ENCODE assay signal across 28 cellular contexts in the genomic region with DNA sequence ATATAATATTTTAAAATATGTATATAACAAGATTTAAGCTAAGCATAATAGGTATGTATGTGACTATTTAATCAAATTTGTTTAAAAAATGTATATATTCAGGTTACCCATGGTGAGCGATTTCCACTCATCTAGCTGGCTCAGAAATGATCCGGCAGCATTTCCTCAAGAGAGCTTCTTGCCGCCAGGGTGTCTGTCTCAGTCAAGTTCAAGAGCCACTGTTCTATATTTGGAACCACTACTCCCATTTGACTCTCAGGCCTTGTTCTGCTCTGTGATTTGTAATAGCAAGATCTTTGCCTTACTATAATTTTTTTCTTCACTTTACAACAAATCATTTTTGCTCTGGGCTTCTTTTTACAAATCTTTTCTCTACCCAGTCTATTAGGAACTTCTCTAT. TPM values are rescaled to one million over a fixed set of nuclear protein-coding genes. Genes with fewer than 3 reads are reported as not detected.
"Had no signal": no experiment of that assay in that cellular context is flagged by ENCODE, and none has a peak within 500 bp of the region (broad histone marks: within the 10 kb centered on the region; RNA-seq: fewer than 3 reads in every experiment).

No MANE protein-coding gene starts in this region.

- H3K36me3 Mint-ChIP-seq: activated naive CD4-positive, alpha-beta T cell treated with anti-CD3 and anti-CD28 coated beads, Interleukin-2, amount 10 ng/mL, durations not matched to agents 7 days and 5 days; naive B cell; stimulated activated memory B cell treated with anti-CD40 and anti-IgM and Interleukin-4, amounts not matched to agents 10 μg/mL and 1 μg/mL and 100 μg/mL, for 72 hours; type B pancreatic cell had no signal

- H3K9me3 Mint-ChIP-seq: activated CD4-positive, alpha-beta memory T cell treated with anti-CD3 and anti-CD28 coated beads, Interleukin-2, amount 10 ng/mL, durations not matched to agents 7 days and 5 days; activated CD4-positive, alpha-beta T cell treated with anti-CD3 and anti-CD28 coated beads, Interleukin-2, amount 10 ng/mL, durations not matched to agents 24 days and 14 days; naive B cell; stimulated activated memory B cell treated with anti-CD40 and anti-IgM and Interleukin-4, amounts not matched to agents 10 μg/mL and 1 μg/mL and 100 μg/mL, for 72 hours; type B pancreatic cell had no signal

- H3K27me3 ChIP-seq: gastroesophageal sphincter, heart right ventricle, stomach had no signal

- H3K27ac Mint-ChIP-seq: activated CD4-positive, alpha-beta memory T cell treated with anti-CD3 and anti-CD28 coated beads, Interleukin-2, amount 10 ng/mL, durations not matched to agents 7 days and 5 days; activated CD4-positive, alpha-beta T cell treated with anti-CD3 and anti-CD28 coated beads, Interleukin-2, amount 10 ng/mL, durations not matched to agents 24 days and 14 days; activated naive CD4-positive, alpha-beta T cell treated with anti-CD3 and anti-CD28 coated beads, Interleukin-2, amount 10 ng/mL, durations not matched to agents 7 days and 5 days; activated T-cell treated with anti-CD3 and anti-CD28 coated beads, Interleukin-2, amount 50 U/mL, for 72 hours; endodermal cell; naive B cell; stimulated activated memory B cell treated with anti-CD40 and anti-IgM and Interleukin-4, amounts not matched to agents 10 μg/mL and 1 μg/mL and 100 μg/mL, for 72 hours; T-helper 17 cell; type B pancreatic cell had no signal

- H3K36me3 ChIP-seq: gastroesophageal sphincter, heart right ventricle, lower lobe of right lung, stomach had no signal

- H3K27ac ChIP-seq: epithelial cell of prostate, gastroesophageal sphincter, heart right ventricle, lower lobe of right lung, stomach, VCaP had no signal

- H3K4me3 Mint-ChIP-seq: activated CD4-positive, alpha-beta memory T cell treated with anti-CD3 and anti-CD28 coated beads, Interleukin-2, amount 10 ng/mL, durations not matched to agents 7 days and 5 days; activated CD4-positive, alpha-beta T cell treated with anti-CD3 and anti-CD28 coated beads, Interleukin-2, amount 10 ng/mL, durations not matched to agents 24 days and 14 days; activated naive CD4-positive, alpha-beta T cell treated with anti-CD3 and anti-CD28 coated beads, Interleukin-2, amount 10 ng/mL, durations not matched to agents 7 days and 5 days; activated T-cell treated with anti-CD3 and anti-CD28 coated beads, Interleukin-2, amount 50 U/mL, for 72 hours; endodermal cell; naive B cell; neural crest cell; stimulated activated memory B cell treated with anti-CD40 and anti-IgM and Interleukin-4, amounts not matched to agents 10 μg/mL and 1 μg/mL and 100 μg/mL, for 72 hours; T-helper 17 cell; type B pancreatic cell had no signal

- H3K27me3 Mint-ChIP-seq: activated CD4-positive, alpha-beta memory T cell treated with anti-CD3 and anti-CD28 coated beads, Interleukin-2, amount 10 ng/mL, durations not matched to agents 7 days and 5 days; activated CD4-positive, alpha-beta T cell treated with anti-CD3 and anti-CD28 coated beads, Interleukin-2, amount 10 ng/mL, durations not matched to agents 24 days and 14 days; activated naive CD4-positive, alpha-beta T cell treated with anti-CD3 and anti-CD28 coated beads, Interleukin-2, amount 10 ng/mL, durations not matched to agents 7 days and 5 days; naive B cell; T-helper 17 cell; type B pancreatic cell had no signal

- H3K4me3 ChIP-seq: gastroesophageal sphincter, heart right ventricle, lower lobe of right lung, stomach had no signal

- H3K9me3 ChIP-seq: gastroesophageal sphincter, heart right ventricle, lower lobe of right lung, stomach had no signal

- H3K4me1 Mint-ChIP-seq: activated CD4-positive, alpha-beta memory T cell treated with anti-CD3 and anti-CD28 coated beads, Interleukin-2, amount 10 ng/mL, durations not matched to agents 7 days and 5 days; activated CD4-positive, alpha-beta T cell treated with anti-CD3 and anti-CD28 coated beads, Interleukin-2, amount 10 ng/mL, durations not matched to agents 24 days and 14 days; activated naive CD4-positive, alpha-beta T cell treated with anti-CD3 and anti-CD28 coated beads, Interleukin-2, amount 10 ng/mL, durations not matched to agents 7 days and 5 days; endodermal cell; naive B cell; neural crest cell; stimulated activated memory B cell treated with anti-CD40 and anti-IgM and Interleukin-4, amounts not matched to agents 10 μg/mL and 1 μg/mL and 100 μg/mL, for 72 hours; T-helper 17 cell had no signal

- H3K4me1 ChIP-seq: gastroesophageal sphincter, heart right ventricle, lower lobe of right lung, stomach had no signal

- DNase-seq: activated CD4-positive, alpha-beta memory T cell treated with anti-CD3 and anti-CD28 coated beads, Interleukin-2, amount 10 ng/mL, durations not matched to agents 7 days and 5 days; activated CD4-positive, alpha-beta T cell treated with anti-CD3 and anti-CD28 coated beads, Interleukin-2, amount 10 ng/mL, durations not matched to agents 24 days and 14 days; activated effector memory CD4-positive, alpha-beta T cell treated with Interleukin-2 at 50 U/mL for 16 hours; activated naive CD4-positive, alpha-beta T cell treated with anti-CD3 and anti-CD28 coated beads, Interleukin-2, amount 10 ng/mL, durations not matched to agents 7 days and 5 days; activated T-cell treated with anti-CD3 and anti-CD28 coated beads, Interleukin-2, amount 50 U/mL, for 72 hours; amygdala; cerebellar nuclear complex; cortex of kidney; endodermal cell; heart right ventricle; islet precursor cell; left colon; lower lobe of right lung; mesendoderm; naive B cell; occipital lobe; small intestine; stimulated activated CD4-positive, alpha-beta T cell treated with anti-CD3 and anti-CD28 coated beads, Interleukin-2, amount 100 ng/mL, for 24 hours; stomach; T-helper 17 cell had no signal

- ATAC-seq: activated CD4-positive, CD25-positive, alpha-beta regulatory T cell treated with anti-CD3 and anti-CD28 coated beads, Interleukin-2, amount 50 U/mL, for 24 hours; activated T-cell treated with anti-CD3 and anti-CD28 coated beads, Interleukin-2, amount 50 U/mL, for 72 hours; gastroesophageal sphincter; left colon; lower lobe of right lung; sciatic nerve; stimulated activated memory B cell treated with anti-CD40 and anti-IgM and Interleukin-4, amounts not matched to agents 10 μg/mL and 1 μg/mL and 100 μg/mL, for 72 hours; T-helper 17 cell had no signal

RNA-seq across cellular contexts. Expression of gene CNTNAP2, which starts 48.7 kb away (rescaled TPM):
- total RNA-seq: activated CD4-positive, alpha-beta memory T cell treated with anti-CD3 and anti-CD28 coated beads, Interleukin-2, amount 10 ng/mL, durations not matched to agents 7 days and 5 days; activated CD4-positive, alpha-beta T cell treated with anti-CD3 and anti-CD28 coated beads, Interleukin-2, amount 10 ng/mL, durations not matched to agents 24 days and 14 days; activated T-cell treated with anti-CD3 and anti-CD28 coated beads, Interleukin-2, amount 50 U/mL, for 72 hours had no signal
